In genomic region chr3:172915911-172916514, GRCh38 we compare ENCODE assay signal across 21 cellular contexts.
A peak's percentile ranks its signal among the peaks of the same experiment; 100 is the strongest.
DNase-seq lines count a peak whose midpoint lies in the region; ATAC-seq lines count a peak whose summit lies in the region.
"Had no signal": no experiment of that assay in that cellular context is flagged by ENCODE, and none has a peak within 500 bp of the region (broad histone marks: within the 10 kb centered on the region; RNA-seq: fewer than 3 reads in every experiment).

No MANE protein-coding gene starts in this region.

- H3K9me3 Mint-ChIP-seq in naive thymus-derived CD4-positive, alpha-beta T cell, result peaks cover 0 to 8% (median 0%) of the 10 kb centered on the region in 11 donors
- H3K9me3 Mint-ChIP-seq: central memory CD8-positive, alpha-beta T cell had no signal

- DNase-seq in Daoy (ENCODE audit: low read depth), result peak; percentile 37
- peak; percentile 50 for DNase-seq in NCI-H1436 (lab: John Stamatoyannopoulos, UW)
- peak; percentile 100 for DNase-seq in NCI-H69 (lab: John Stamatoyannopoulos, UW)
- no peak for DNase-seq in mesenchymal stem cell
- DNase-seq in sciatic nerve (ENCODE audit: low spot score), result no peak
- no peak for DNase-seq in naive thymus-derived CD4-positive, alpha-beta T cell
- DNase-seq: activated CD4-positive, alpha-beta T cell treated with anti-CD3 and anti-CD28 coated beads, Interleukin-2, amount 50 U/mL, for 1 hour; activated naive CD4-positive, alpha-beta T cell; anterior cingulate cortex; CD4-positive, alpha-beta memory T cell; effector CD4-positive, alpha-beta T cell; esophagus squamous epithelium; head of caudate nucleus; right lobe of liver; RPMI8226; stimulated activated CD4-positive, alpha-beta T cell treated with anti-CD3 and anti-CD28 coated beads, Interleukin-1b, Interleukin-23, amount 100 ng/mL, for 48 hours; stimulated activated naive CD8-positive, alpha-beta T cell treated with anti-CD3 and anti-CD28 coated beads, Interleukin-15, amount 100 ng/mL, for 72 hours; upper lobe of right lung had no signal

- no peak overlapping the region for H2AFZ ChIP-seq in mesenchymal stem cell (ENCODE audit: low read depth, low read length)

- no peak overlapping the region for H2BK5ac ChIP-seq in mesenchymal stem cell (ENCODE audit: low read depth, low read length, poor library complexity, severe bottlenecking)

- no peak for ATAC-seq in GM21367 (IDR thresholded peaks at IDR 0.05; ENCODE audit: unreplicated experiment)
- no peak for ATAC-seq in sciatic nerve
- ATAC-seq in naive thymus-derived CD4-positive, alpha-beta T cell, result no peak
- no peak for ATAC-seq in activated CD4-positive, CD25-positive, alpha-beta regulatory T cell treated with anti-CD3 and anti-CD28 coated beads, Interleukin-2, amount 50 U/mL, for 24 hours
- ATAC-seq: stimulated activated naive CD8-positive, alpha-beta T cell treated with anti-CD3 and anti-CD28 coated beads, Interleukin-15, amount 100 ng/mL, for 72 hours; upper lobe of right lung had no signal

- no peak overlapping the region for H4K8ac ChIP-seq in mesenchymal stem cell (ENCODE audit: low read length)

- POLR2A ChIA-PET in naive thymus-derived CD4-positive, alpha-beta T cell (lab: Charles Lee), result no interaction called here

- WGBS in mesenchymal stem cell, result no CpG with 5 or more reads among the region's 1 CpG

- no peaks in the 10 kb centered on the region for H3K36me3 Mint-ChIP-seq in naive thymus-derived CD4-positive, alpha-beta T cell
- H3K36me3 Mint-ChIP-seq: CD4-positive, alpha-beta memory T cell had no signal

- H3K18ac ChIP-seq in mesenchymal stem cell (ENCODE audit: low read depth in 1 of 2, low read length in 2 of 2), result peak overlapping the region in 1 of 2 experiments; percentile 18

- CTCF ChIA-PET in naive thymus-derived CD4-positive, alpha-beta T cell (lab: Charles Lee), result no interaction called here

- H3K4me3 ChIP-seq in mesenchymal stem cell (ENCODE audit: insufficient read depth in 1 of 2, low read depth in 1 of 2, low read length in 2 of 2), result no peak overlapping the region
- H3K4me3 ChIP-seq in naive thymus-derived CD4-positive, alpha-beta T cell (ENCODE audit: low read length), result no peak overlapping the region
- H3K4me3 ChIP-seq: esophagus squamous epithelium, right lobe of liver, upper lobe of right lung had no signal

- H3K4me2 ChIP-seq in mesenchymal stem cell (ENCODE audit: low read length, poor library complexity, severe bottlenecking), result no peak overlapping the region

- no peak overlapping the region for H3K23ac ChIP-seq in mesenchymal stem cell (ENCODE audit: low read length in 2 of 2)

- no peak overlapping the region for H3K14ac ChIP-seq in mesenchymal stem cell (ENCODE audit: low read length in 2 of 2)

- intact Hi-C loops in sciatic nerve (cut with DNase I), result no loop called here
- intact Hi-C loops in naive thymus-derived CD4-positive, alpha-beta T cell (cut with micrococcal nuclease), result no loop called here

- no peaks in the 10 kb centered on the region for H3K9me3 ChIP-seq in mesenchymal stem cell (ENCODE audit: control insufficient read depth, low read length)
- H3K9me3 ChIP-seq in naive thymus-derived CD4-positive, alpha-beta T cell (ENCODE audit: control insufficient read depth in 2 of 3, low read length in 3 of 3), result no peaks in the 10 kb centered on the region
- H3K9me3 ChIP-seq: esophagus squamous epithelium, right lobe of liver, upper lobe of right lung had no signal

- no peaks in the 10 kb centered on the region for H3K79me1 ChIP-seq in mesenchymal stem cell (replicated peaks; ENCODE audit: low read length, poor library complexity, severe bottlenecking)

- no peaks in the 10 kb centered on the region for H3K4me1 ChIP-seq in mesenchymal stem cell (ENCODE audit: control insufficient read depth, insufficient read depth, low read depth, low read length)
- no peaks in the 10 kb centered on the region for H3K4me1 ChIP-seq in naive thymus-derived CD4-positive, alpha-beta T cell (ENCODE audit: control insufficient read depth in 2 of 2, insufficient read depth in 2 of 2, low read length in 2 of 2)

- no peak overlapping the region for H3K9ac ChIP-seq in mesenchymal stem cell (ENCODE audit: low read length)

- no peak overlapping the region for H2BK15ac ChIP-seq in mesenchymal stem cell (ENCODE audit: low read depth, poor library complexity, severe bottlenecking)

- H4K91ac ChIP-seq in mesenchymal stem cell (ENCODE audit: low read length), result no peak overlapping the region

- H3K27me3 ChIP-seq in mesenchymal stem cell (ENCODE audit: control insufficient read depth in 1 of 2, insufficient read depth in 1 of 2, low read length in 2 of 2), result no peaks in the 10 kb centered on the region
- H3K27me3 ChIP-seq in naive thymus-derived CD4-positive, alpha-beta T cell (ENCODE audit: control insufficient read depth in 2 of 2, insufficient read depth in 2 of 2, low read length in 2 of 2), result no peaks in the 10 kb centered on the region
- H3K27me3 ChIP-seq: esophagus squamous epithelium, right lobe of liver, upper lobe of right lung had no signal

- peak overlapping the region; percentile 34 to 54 for H2BK12ac ChIP-seq in mesenchymal stem cell (ENCODE audit: low read length in 2 of 2)

- peaks cover 5 to 24% (median 16%) of the 10 kb centered on the region in 5 donors for H3K27me3 Mint-ChIP-seq in naive thymus-derived CD4-positive, alpha-beta T cell

- no peaks in the 10 kb centered on the region for H3K4me1 Mint-ChIP-seq in naive thymus-derived CD4-positive, alpha-beta T cell
- H3K4me1 Mint-ChIP-seq: CD4-positive, alpha-beta memory T cell; central memory CD8-positive, alpha-beta T cell; stimulated activated naive CD8-positive, alpha-beta T cell treated with anti-CD3 and anti-CD28 coated beads, Interleukin-15, amount 100 ng/mL, for 72 hours had no signal

- no peak overlapping the region for H3K4ac ChIP-seq in mesenchymal stem cell (ENCODE audit: low read depth in 1 of 2, low read length in 2 of 2)

- H3K27ac ChIP-seq in mesenchymal stem cell (ENCODE audit: low read length, poor library complexity, severe bottlenecking), result no peak overlapping the region
- no peak overlapping the region for H3K27ac ChIP-seq in naive thymus-derived CD4-positive, alpha-beta T cell (ENCODE audit: low read depth, low read length)
- H3K27ac ChIP-seq: esophagus squamous epithelium, right lobe of liver, upper lobe of right lung had no signal

- no peak overlapping the region for H3K27ac Mint-ChIP-seq in naive thymus-derived CD4-positive, alpha-beta T cell
- H3K27ac Mint-ChIP-seq: CD4-positive, alpha-beta memory T cell; stimulated activated naive CD8-positive, alpha-beta T cell treated with anti-CD3 and anti-CD28 coated beads, Interleukin-15, amount 100 ng/mL, for 72 hours had no signal

- H2AK5ac ChIP-seq in mesenchymal stem cell (ENCODE audit: low read length, severe bottlenecking), result no peak overlapping the region

- no peak overlapping the region for H3K4me3 Mint-ChIP-seq in naive thymus-derived CD4-positive, alpha-beta T cell
- H3K4me3 Mint-ChIP-seq: CD4-positive, alpha-beta memory T cell; central memory CD8-positive, alpha-beta T cell; stimulated activated naive CD8-positive, alpha-beta T cell treated with anti-CD3 and anti-CD28 coated beads, Interleukin-15, amount 100 ng/mL, for 72 hours had no signal

- no peaks in the 10 kb centered on the region for H3K36me3 ChIP-seq in mesenchymal stem cell (ENCODE audit: control insufficient read depth in 1 of 2, insufficient read depth in 2 of 2, low read depth in 1 of 2, low read length in 2 of 2)
- no peaks in the 10 kb centered on the region for H3K36me3 ChIP-seq in naive thymus-derived CD4-positive, alpha-beta T cell (ENCODE audit: control insufficient read depth in 2 of 3, insufficient read depth in 3 of 3, low read length in 3 of 3)
- H3K36me3 ChIP-seq: esophagus squamous epithelium, right lobe of liver, upper lobe of right lung had no signal

- no peak overlapping the region for H2BK120ac ChIP-seq in mesenchymal stem cell (ENCODE audit: low read depth, low read length)

Comparison
In these comparisons a context has a peak if more than half of its experiments do, and no peak if none do; other contexts are left out.
1. DNase-seq: peak in Daoy (single experiment), NCI-H1436 (single experiment) and NCI-H69 (single experiment); none in mesenchymal stem cell (single experiment), sciatic nerve (single experiment) and naive thymus-derived CD4-positive, alpha-beta T cell (0 of 9).